In the genomic region with DNA sequence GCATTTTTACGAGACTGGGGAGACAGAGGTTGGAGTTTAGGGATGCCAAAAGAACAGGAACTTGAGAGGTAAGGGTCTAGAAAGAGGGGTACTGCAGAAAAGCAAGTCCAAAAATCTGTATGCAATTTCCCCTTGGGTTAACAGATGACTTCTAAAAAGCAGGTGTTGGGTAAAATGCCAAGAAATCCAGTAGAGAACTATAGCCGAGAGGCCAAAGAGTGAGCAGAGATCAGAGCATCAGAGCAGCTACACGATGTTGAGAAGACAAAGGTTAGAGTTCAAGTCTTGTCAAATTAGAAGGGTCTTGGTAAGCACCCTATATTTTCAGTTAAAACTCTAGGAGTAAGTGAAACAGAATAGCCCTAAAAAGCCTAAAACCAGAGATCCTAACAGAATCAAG, we compare ENCODE assay signal across 31 cellular contexts.
DNase-seq lines count a peak whose midpoint lies in the region; ATAC-seq and TF ChIP-seq lines count a peak whose summit lies in the region.
"Had no signal": no experiment of that assay in that cellular context is flagged by ENCODE, and none has a peak within 500 bp of the region (broad histone marks: within the 10 kb centered on the region; RNA-seq: fewer than 3 reads in every experiment).

No MANE protein-coding gene starts in this region.

- H3K27me3 Mint-ChIP-seq in T-helper 17 cell = no peaks in the 10 kb centered on the region
- H3K27me3 Mint-ChIP-seq: activated naive CD8-positive, alpha-beta T cell; CD4-positive, alpha-beta T cell had no signal

- H3K4me1 Mint-ChIP-seq in T-helper 17 cell = peaks cover 4% of the 10 kb centered on the region
- H3K4me1 Mint-ChIP-seq: neural progenitor cell had no signal

- TF ChIP-seq POLR2A in right lobe of liver (IDR thresholded peaks at IDR 0.05) = no peak

- no peak overlapping the region for H3K27ac ChIP-seq in right lobe of liver
- H3K27ac ChIP-seq in thoracic aorta = no peak overlapping the region
- H3K27ac ChIP-seq: esophagus muscularis mucosa, foreskin keratinocyte, neural progenitor cell, Peyer's patch, uterus had no signal

- 14% methylated on average over 3 of the region's 3 CpGs for WGBS in right lobe of liver (ENCODE audit: insufficient coverage, low coverage, low lambda C conversion rate, missing lambda C conversion rate)

- ATAC-seq in T-helper 17 cell (no peak), right lobe of liver (peak; percentile 15 to 66 (median 38)), thoracic aorta (ENCODE audit: insufficient number of reproducible peaks, low FRiP score, low read depth) (no peak), GM18873 (IDR thresholded peaks at IDR 0.05; ENCODE audit: low FRiP score, unreplicated experiment) (no peak)
- ATAC-seq: foreskin keratinocyte, heart right ventricle, right cardiac atrium had no signal

- intact Hi-C loops in right lobe of liver (cut with DNase I) = no loop called here

- H3K9me3 ChIP-seq in T-helper 17 cell (ENCODE audit: control insufficient read depth, low read length, poor library complexity, severe bottlenecking) (no peaks in the 10 kb centered on the region), right lobe of liver (no peaks in the 10 kb centered on the region), thoracic aorta (no peaks in the 10 kb centered on the region)
- H3K9me3 ChIP-seq: esophagus muscularis mucosa, Peyer's patch, uterus had no signal

- H3K4me1 ChIP-seq in right lobe of liver (no peaks in the 10 kb centered on the region), thoracic aorta (ENCODE audit: control insufficient read depth in 1 of 2, low read depth in 2 of 2) (peaks cover 9 to 52% of the 10 kb centered on the region in 2 donors)
- H3K4me1 ChIP-seq: foreskin keratinocyte, neural progenitor cell, Peyer's patch, uterus had no signal

- peaks cover 6% of the 10 kb centered on the region for H3K36me3 Mint-ChIP-seq in T-helper 17 cell (ENCODE audit: low read depth)

- no peaks in the 10 kb centered on the region for H3K36me3 ChIP-seq in right lobe of liver
- peaks cover 6% of the 10 kb centered on the region for H3K36me3 ChIP-seq in thoracic aorta
- H3K36me3 ChIP-seq: esophagus muscularis mucosa, neural progenitor cell, Peyer's patch, uterus had no signal

- peak overlapping the region; percentile 26 for H3K4me3 Mint-ChIP-seq in T-helper 17 cell
- H3K4me3 Mint-ChIP-seq: activated naive CD8-positive, alpha-beta T cell; CD4-positive, alpha-beta T cell; neural progenitor cell had no signal

- H3K27me3 ChIP-seq in right lobe of liver (no peaks in the 10 kb centered on the region), thoracic aorta (replicated peaks; ENCODE audit: insufficient read depth) (no peaks in the 10 kb centered on the region)
- H3K27me3 ChIP-seq: esophagus muscularis mucosa, foreskin keratinocyte, heart right ventricle, neural progenitor cell, Peyer's patch, uterus had no signal

- DNase-seq in NCI-H2171 treated with DMSO at 0.1 percent for 48 hours (lab: John Stamatoyannopoulos, UW) (peak; percentile 29), NCI-H2171 (lab: John Stamatoyannopoulos, UW) (no peak), T-helper 17 cell (no peak), right lobe of liver (no peak), thoracic aorta (ENCODE audit: low spot score) (no peak), NCI-H1105 treated with DMSO at 0.1 percent for 48 hours (lab: John Stamatoyannopoulos, UW) (no peak)
- no peak for DNase-seq in stimulated activated naive CD4-positive, alpha-beta T cell (lab: John Stamatoyannopoulos, UW)
- DNase-seq: 8988T; activated CD4-positive, alpha-beta T cell treated with anti-CD3 and anti-CD28 coated beads, Interleukin-2, amount 50 U/mL, for 48 hours; anterior cingulate cortex; CD4-positive, alpha-beta T cell; cortex of kidney; foreskin keratinocyte; heart right ventricle; KG1; kidney glomerular epithelial cell; NCI-H1436 treated with DMSO at 0.1 percent for 48 hours; NCI-H2107; NCI-H510A; NK-92 treated with Interleukin-12 subunit alpha and Interleukin-12 subunit beta, amount 100 ng/mL, for 24 hours; Peyer's patch; right cardiac atrium; SIG-M5; stimulated activated CD4-positive, alpha-beta T cell treated with anti-CD3 and anti-CD28 coated beads, Interleukin-12 subunit alpha, Interleukin-12 subunit beta, amount 100 ng/mL, for 4 hours; stimulated activated CD4-positive, alpha-beta T cell treated with anti-CD3 and anti-CD28 coated beads, Interleukin-4, amount 100 ng/mL, for 1 hour; uterus had no signal

- no peak overlapping the region for H3K4me3 ChIP-seq in right lobe of liver
- H3K4me3 ChIP-seq in thoracic aorta = peak overlapping the region; percentile 30
- H3K4me3 ChIP-seq: esophagus muscularis mucosa, lung, neural progenitor cell, Peyer's patch, uterus had no signal

- H3K27ac Mint-ChIP-seq in T-helper 17 cell = peak overlapping the region; percentile 44
- H3K27ac Mint-ChIP-seq: activated naive CD8-positive, alpha-beta T cell; CD4-positive, alpha-beta T cell; neural progenitor cell had no signal

- TF ChIP-seq CTCF in right lobe of liver (IDR thresholded peaks at IDR 0.05) (no peak), thoracic aorta (IDR thresholded peaks at IDR 0.05) (no peak)

Comparison
In these comparisons a context has a peak if more than half of its experiments do, and no peak if none do; other contexts are left out.
1. ATAC-seq: peak in right lobe of liver (4 of 4); none in T-helper 17 cell (single experiment), thoracic aorta (single experiment) and GM18873 (single experiment).